Comparison of ENCODE assay signal across 2 cellular contexts in genomic region chr22:41551882-41552582, GRCh38.
TF ChIP-seq lines count a peak whose summit lies in the region.

No MANE protein-coding gene starts in this region.

TF ChIP-seq in GM23338, 12 proteins besides CTCF, POLR2A, EP300 and RAD21:
- TF ChIP-seq ETS1 (IDR thresholded peaks at IDR 0.05) (no peak), CREB1 (CRISPR knock-in tag; IDR thresholded peaks at IDR 0.05; ENCODE audit: low read depth) (no peak), ZNF462 (CRISPR knock-in tag; IDR thresholded peaks at IDR 0.05) (no peak), JUNB (IDR thresholded peaks at IDR 0.05; ENCODE audit: unreplicated experiment) (no peak), NANOG (IDR thresholded peaks at IDR 0.05; ENCODE audit: borderline replicate concordance) (no peak), EZH2 (IDR thresholded peaks at IDR 0.05; ENCODE audit: low read depth, unreplicated experiment) (no peak), EZH2phosphoT487 (IDR thresholded peaks at IDR 0.05; ENCODE audit: unreplicated experiment) (no peak), ZNF331 (CRISPR knock-in tag; IDR thresholded peaks at IDR 0.05; ENCODE audit: low read depth) (no peak), STAT1 (IDR thresholded peaks at IDR 0.05; ENCODE audit: unreplicated experiment) (no peak)
TF ChIP-seq in GM23338: peak in this region for 0.

TF ChIP-seq in H1, 55 proteins besides CTCF, POLR2A, EP300 and RAD21:
- TF ChIP-seq YY1 (IDR thresholded peaks at IDR 0.05; ENCODE audit: low read depth, low read length): no peak
